17 cellular contexts compared by ENCODE assay signal in genomic region chr16:30764086-30764485, GRCh38. TPM values are rescaled to one million over a fixed set of nuclear protein-coding genes. Genes with fewer than 3 reads are reported as not detected.
DNase-seq lines count a peak whose midpoint lies in the region; ATAC-seq and TF ChIP-seq lines count a peak whose summit lies in the region.
"Had no signal": no experiment of that assay in that cellular context is flagged by ENCODE, and none has a peak within 500 bp of the region (broad histone marks: within the 10 kb centered on the region; RNA-seq: fewer than 3 reads in every experiment).

No MANE protein-coding gene starts in this region.

- H2BK20ac ChIP-seq in H9 (ENCODE audit: low read depth, low read length, poor library complexity, severe bottlenecking): no peak overlapping the region

- no peaks in the 10 kb centered on the region for H3K27me3 Mint-ChIP-seq in T-helper 1 cell treated with Interleukin-12 subunit alpha and Interleukin-12 subunit beta and Interleukin-4 antibody, amounts not matched to agents 30 μg/mL and 1 μg/mL, for 36 hours (ENCODE audit: low read depth)
- no peaks in the 10 kb centered on the region for H3K27me3 Mint-ChIP-seq in H9 (ENCODE audit: low read depth)
- no peaks in the 10 kb centered on the region for H3K27me3 Mint-ChIP-seq in activated naive CD8-positive, alpha-beta T cell treated with anti-CD3 and anti-CD28 coated beads, Interleukin-2, amount 10 ng/mL, durations not matched to agents 7 days and 5 days
- no peaks in the 10 kb centered on the region for H3K27me3 Mint-ChIP-seq in natural killer cell (ENCODE audit: low read depth in 2 of 2)
- H3K27me3 Mint-ChIP-seq: stimulated activated naive CD8-positive, alpha-beta T cell treated with anti-CD3 and anti-CD28 coated beads, Interleukin-15, Interleukin-2, amounts not matched to agents 100 ng/mL and 50 ng/mL, for 24 hours had no signal

- no peak overlapping the region for H2BK5ac ChIP-seq in H9 (ENCODE audit: insufficient read length, low read length)

- H3K4me2 ChIP-seq in H9 (ENCODE audit: insufficient read depth, insufficient read length, low read length): no peak overlapping the region

- H3K18ac ChIP-seq in H9 (ENCODE audit: insufficient read length, low read depth, low read length): no peak overlapping the region

- H3K79me1 ChIP-seq in H9 (ENCODE audit: insufficient read depth, low read depth, low read length, poor library complexity, severe bottlenecking): peaks cover 6% of the 10 kb centered on the region

- ATAC-seq in activated naive CD8-positive, alpha-beta T cell treated with anti-CD3 and anti-CD28 coated beads, Interleukin-2, amount 10 ng/mL, durations not matched to agents 7 days and 5 days (ENCODE audit: low read depth): no peak
- ATAC-seq in natural killer cell (no peak), HG03571 (IDR thresholded peaks at IDR 0.05; ENCODE audit: unreplicated experiment) (no peak)
- ATAC-seq: left lobe of liver had no signal

- peaks cover 22% of the 10 kb centered on the region for H3K4me1 Mint-ChIP-seq in T-helper 1 cell treated with Interleukin-12 subunit alpha and Interleukin-12 subunit beta and Interleukin-4 antibody, amounts not matched to agents 30 μg/mL and 1 μg/mL, for 36 hours (ENCODE audit: low read depth)
- H3K4me1 Mint-ChIP-seq in H9: peaks cover 17 to 18% of the 10 kb centered on the region in 2 experiments
- peaks cover 17% of the 10 kb centered on the region for H3K4me1 Mint-ChIP-seq in activated naive CD8-positive, alpha-beta T cell treated with anti-CD3 and anti-CD28 coated beads, Interleukin-2, amount 10 ng/mL, durations not matched to agents 7 days and 5 days
- peaks cover 43 to 67% of the 10 kb centered on the region in 2 donors for H3K4me1 Mint-ChIP-seq in natural killer cell

- no peaks in the 10 kb centered on the region for H3K9me3 Mint-ChIP-seq in T-helper 1 cell treated with Interleukin-12 subunit alpha and Interleukin-12 subunit beta and Interleukin-4 antibody, amounts not matched to agents 30 μg/mL and 1 μg/mL, for 36 hours
- no peaks in the 10 kb centered on the region for H3K9me3 Mint-ChIP-seq in H9
- H3K9me3 Mint-ChIP-seq in activated naive CD8-positive, alpha-beta T cell treated with anti-CD3 and anti-CD28 coated beads, Interleukin-2, amount 10 ng/mL, durations not matched to agents 7 days and 5 days: no peaks in the 10 kb centered on the region
- H3K9me3 Mint-ChIP-seq in natural killer cell: no peaks in the 10 kb centered on the region
- H3K9me3 Mint-ChIP-seq: stimulated activated naive CD8-positive, alpha-beta T cell treated with anti-CD3 and anti-CD28 coated beads, Interleukin-15, Interleukin-2, amounts not matched to agents 100 ng/mL and 50 ng/mL, for 24 hours had no signal

- no peak overlapping the region for H2BK120ac ChIP-seq in H9 (ENCODE audit: low read depth, low read length, poor library complexity, severe bottlenecking)

- H3K4me3 ChIP-seq in effector memory CD4-positive, alpha-beta T cell (ENCODE audit: insufficient read depth, low read depth, low read length, poor library complexity, severe bottlenecking): no peak overlapping the region
- no peak overlapping the region for H3K4me3 ChIP-seq in H7 (ENCODE audit: insufficient read depth, low read depth, low read length)
- H3K4me3 ChIP-seq: uterus had no signal

- H3K36me3 ChIP-seq in effector memory CD4-positive, alpha-beta T cell (ENCODE audit: control insufficient read depth, insufficient read depth, low read length): peaks cover 57% of the 10 kb centered on the region
- H3K36me3 ChIP-seq in H7 (replicated peaks; ENCODE audit: control insufficient read depth, insufficient read depth, low read length): peaks cover 50% of the 10 kb centered on the region
- H3K36me3 ChIP-seq: uterus had no signal

- H3K14ac ChIP-seq in H9 (ENCODE audit: insufficient read depth, low read length): no peak overlapping the region

- no CpG with 5 or more reads among the region's 11 CpGs for WGBS in H9 (ENCODE audit: extremely low coverage, insufficient read length, low lambda C conversion rate)

- no peak overlapping the region for H2BK12ac ChIP-seq in H9 (ENCODE audit: insufficient read length, low read depth, low read length)

- no peaks in the 10 kb centered on the region for H3K79me2 ChIP-seq in H9 (ENCODE audit: insufficient read depth, low read length)

- no peak overlapping the region for H3K27ac Mint-ChIP-seq in T-helper 1 cell treated with Interleukin-12 subunit alpha and Interleukin-12 subunit beta and Interleukin-4 antibody, amounts not matched to agents 30 μg/mL and 1 μg/mL, for 36 hours
- H3K27ac Mint-ChIP-seq in H9 (no peak overlapping the region), natural killer cell (peak overlapping the region; percentile 92)
- no peak overlapping the region for H3K27ac Mint-ChIP-seq in activated naive CD8-positive, alpha-beta T cell treated with anti-CD3 and anti-CD28 coated beads, Interleukin-2, amount 10 ng/mL, durations not matched to agents 7 days and 5 days

- H3K9ac ChIP-seq in H9 (ENCODE audit: extremely low read depth, insufficient read length, low read length): no peak overlapping the region

- no peak overlapping the region for H3K4ac ChIP-seq in H9 (ENCODE audit: low read depth, low read length)

- no peak overlapping the region for H3K23ac ChIP-seq in H9 (ENCODE audit: insufficient read length, low read depth, low read length)

- H2AK5ac ChIP-seq in H9 (ENCODE audit: insufficient read length, low read length): no peak overlapping the region

- no peak overlapping the region for H2AFZ ChIP-seq in H9 (ENCODE audit: low read length)

- no peak overlapping the region for H3K27ac ChIP-seq in H9 (ENCODE audit: insufficient read length, low read depth, low read length)
- no peak overlapping the region for H3K27ac ChIP-seq in effector memory CD4-positive, alpha-beta T cell (ENCODE audit: insufficient read depth, low read length, poor library complexity, severe bottlenecking)
- H3K27ac ChIP-seq: uterus had no signal

- H3K9me3 ChIP-seq in H9 (ENCODE audit: control insufficient read depth, low read depth, low read length): no peaks in the 10 kb centered on the region
- H3K9me3 ChIP-seq in effector memory CD4-positive, alpha-beta T cell (ENCODE audit: control insufficient read depth, low read length): no peaks in the 10 kb centered on the region
- H3K9me3 ChIP-seq: esophagus squamous epithelium, sigmoid colon, uterus had no signal

- no peak for DNase-seq in T-helper 1 cell
- no peak for DNase-seq in H9
- DNase-seq in activated naive CD8-positive, alpha-beta T cell treated with anti-CD3 and anti-CD28 coated beads, Interleukin-2, amount 10 ng/mL, durations not matched to agents 7 days and 5 days: no peak
- no peak for DNase-seq in natural killer cell
- DNase-seq in effector memory CD4-positive, alpha-beta T cell: no peak
- DNase-seq in H7: no peak
- DNase-seq: 8988T, cortex of kidney, esophagus squamous epithelium, hippocampal formation, SHP77, sigmoid colon, uterus had no signal

- H3K4me1 ChIP-seq in H9 (ENCODE audit: insufficient read depth, low read length): no peaks in the 10 kb centered on the region
- peaks cover 19% of the 10 kb centered on the region for H3K4me1 ChIP-seq in effector memory CD4-positive, alpha-beta T cell (ENCODE audit: control insufficient read depth, insufficient read depth, low read length, poor library complexity, severe bottlenecking)

- no peak overlapping the region for H2BK15ac ChIP-seq in H9 (ENCODE audit: low read depth, low read length)

- POLR2A ChIA-PET in activated naive CD8-positive, alpha-beta T cell treated with anti-CD3 and anti-CD28 coated beads, Interleukin-2, amount 10 ng/mL, durations not matched to agents 7 days and 5 days (lab: Charles Lee): interaction anchor here (1.8 kb wide), 1 partner anchor 11 kb away, joined by 5 read pairs; no protein-coding TSS in a partner anchor

- no peak for TF ChIP-seq CTCF in H9 (conservative IDR thresholded peaks at IDR 0.05)
- no peak for TF ChIP-seq CTCF in natural killer cell (IDR thresholded peaks at IDR 0.05)

- no peaks in the 10 kb centered on the region for H4K20me1 ChIP-seq in H9 (ENCODE audit: control insufficient read depth, insufficient read depth, insufficient read length)

- H3T11ph ChIP-seq in H9 (ENCODE audit: low read length): no peak overlapping the region

- intact Hi-C loops in natural killer cell (cut with micrococcal nuclease): loop anchor here (5.0 to 10.0 kb wide), 2 partner anchors 49 to 158 kb away; partner anchors contain the start of gene FBXL19

- peak overlapping the region; percentile 38 for H3K4me3 Mint-ChIP-seq in T-helper 1 cell treated with Interleukin-12 subunit alpha and Interleukin-12 subunit beta and Interleukin-4 antibody, amounts not matched to agents 30 μg/mL and 1 μg/mL, for 36 hours
- peak overlapping the region; percentile 91 to 97; a peak in 4 of 5 replicates for H3K4me3 Mint-ChIP-seq in H9
- peak overlapping the region; percentile 14 for H3K4me3 Mint-ChIP-seq in activated naive CD8-positive, alpha-beta T cell treated with anti-CD3 and anti-CD28 coated beads, Interleukin-2, amount 10 ng/mL, durations not matched to agents 7 days and 5 days
- peak overlapping the region; percentile 95 for H3K4me3 Mint-ChIP-seq in natural killer cell

- H3K23me2 ChIP-seq in H9 (ENCODE audit: insufficient read length, low read depth, low read length, poor library complexity, severe bottlenecking): peaks cover 20% of the 10 kb centered on the region

- no peaks in the 10 kb centered on the region for H3K27me3 ChIP-seq in H9 (ENCODE audit: insufficient read depth, low read length)
- H3K27me3 ChIP-seq in effector memory CD4-positive, alpha-beta T cell (replicated peaks; ENCODE audit: control insufficient read depth, insufficient read depth, low read length, poor library complexity, severe bottlenecking): no peaks in the 10 kb centered on the region
- H3K27me3 ChIP-seq in H7 (ENCODE audit: control insufficient read depth, insufficient read depth, low read length): no peaks in the 10 kb centered on the region
- H3K27me3 ChIP-seq: esophagus squamous epithelium, sigmoid colon, uterus had no signal

- no peak overlapping the region for H4K91ac ChIP-seq in H9 (ENCODE audit: insufficient read length, low read depth, low read length)

- H4K5ac ChIP-seq in H9 (ENCODE audit: insufficient read length, low read depth, low read length): no peak overlapping the region

- H3K56ac ChIP-seq in H9 (ENCODE audit: insufficient read length, low read depth, low read length): no peak overlapping the region

- peaks cover 32% of the 10 kb centered on the region for H3K36me3 Mint-ChIP-seq in T-helper 1 cell treated with Interleukin-12 subunit alpha and Interleukin-12 subunit beta and Interleukin-4 antibody, amounts not matched to agents 30 μg/mL and 1 μg/mL, for 36 hours (ENCODE audit: low read depth)
- H3K36me3 Mint-ChIP-seq in H9 (ENCODE audit: insufficient read depth in 1 of 3, low read depth in 3 of 3): peaks cover 43 to 72% (median 64%) of the 10 kb centered on the region in 3 experiments
- H3K36me3 Mint-ChIP-seq in activated naive CD8-positive, alpha-beta T cell treated with anti-CD3 and anti-CD28 coated beads, Interleukin-2, amount 10 ng/mL, durations not matched to agents 7 days and 5 days: peaks cover 15% of the 10 kb centered on the region
- H3K36me3 Mint-ChIP-seq in natural killer cell: peaks cover 7% of the 10 kb centered on the region

- H4K8ac ChIP-seq in H9 (replicated peaks; ENCODE audit: insufficient read length, low read depth, low read length): no peak overlapping the region

RNA-seq across cellular contexts. Expression of gene RNF40, which starts 2.0 kb away (rescaled TPM):
- total RNA-seq in H9 (2021) (103 and 106 TPM in 2 replicates), natural killer cell (100 to 1,000 TPM; 153 to 167 (median 161) TPM)
- 100 to 1,000 TPM in 1 of 2 experiments, 10 to 100 TPM in 1; 94.7 to 105 TPM for total RNA-seq in activated naive CD8-positive, alpha-beta T cell treated with anti-CD3 and anti-CD28 coated beads, Interleukin-2, amount 10 ng/mL, durations not matched to agents 7 days and 5 days
- 72.6 and 72.9 TPM in 2 replicates for total RNA-seq in H7 (2014; rRNA removed; shearing (Covaris generic))

RNA-seq across cellular contexts. Expression of gene CFAP119, which starts 2.2 kb away (rescaled TPM):
- total RNA-seq in H9 (2021): 5.4 and 7.4 TPM in 2 replicates
- total RNA-seq in activated naive CD8-positive, alpha-beta T cell treated with anti-CD3 and anti-CD28 coated beads, Interleukin-2, amount 10 ng/mL, durations not matched to agents 7 days and 5 days: 1 to 10 TPM; 4.4 TPM
- total RNA-seq in natural killer cell: 1 to 10 TPM; 3.4 to 5.1 (median 4.9) TPM
- total RNA-seq in H7 (2014; rRNA removed; shearing (Covaris generic)): 1.5 and 2.1 TPM in 2 replicates

RNA-seq across cellular contexts. Expression of gene PHKG2, which starts 15.9 kb away (rescaled TPM):
- total RNA-seq in H9 (2021): 46.6 and 47.9 TPM in 2 replicates
- 10 to 100 TPM; 48.2 to 48.9 TPM for total RNA-seq in activated naive CD8-positive, alpha-beta T cell treated with anti-CD3 and anti-CD28 coated beads, Interleukin-2, amount 10 ng/mL, durations not matched to agents 7 days and 5 days
- total RNA-seq in natural killer cell: 10 to 100 TPM; 50.5 to 86.1 (median 64.8) TPM
- total RNA-seq in H7 (2014; rRNA removed; shearing (Covaris generic)): 27.0 and 32.0 TPM in 2 replicates

RNA-seq across cellular contexts. Expression of gene ZNF629, which starts 22.9 kb away (rescaled TPM):
- total RNA-seq in H9 (2021): 20.0 TPM in 2 replicates
- 1 to 10 TPM; 5.2 to 6.0 TPM for total RNA-seq in activated naive CD8-positive, alpha-beta T cell treated with anti-CD3 and anti-CD28 coated beads, Interleukin-2, amount 10 ng/mL, durations not matched to agents 7 days and 5 days
- total RNA-seq in natural killer cell: 1 to 10 TPM in 2 of 3 donors, under 1 TPM in 1; 0.96 to 1.9 (median 1.8) TPM
- 15.1 and 16.0 TPM in 2 replicates for total RNA-seq in H7 (2014; rRNA removed; shearing (Covaris generic))

Comparison
In these comparisons a context has a peak if more than half of its experiments do, and no peak if none do; other contexts are left out.
1. H3K27ac Mint-ChIP-seq: peak in natural killer cell (2 of 2); none in T-helper 1 cell treated with Interleukin-12 subunit alpha and Interleukin-12 subunit beta and Interleukin-4 antibody, amounts not matched to agents 30 μg/mL and 1 μg/mL, for 36 hours (single experiment), H9 (0 of 3) and activated naive CD8-positive, alpha-beta T cell treated with anti-CD3 and anti-CD28 coated beads, Interleukin-2, amount 10 ng/mL, durations not matched to agents 7 days and 5 days (single experiment).
2. H3K4me3 Mint-ChIP-seq: peak in every context shown above with its lines; median percentile 95 in natural killer cell; 94 in H9; 38 in T-helper 1 cell treated with Interleukin-12 subunit alpha and Interleukin-12 subunit beta and Interleukin-4 antibody, amounts not matched to agents 30 μg/mL and 1 μg/mL, for 36 hours; 14 in activated naive CD8-positive, alpha-beta T cell treated with anti-CD3 and anti-CD28 coated beads, Interleukin-2, amount 10 ng/mL, durations not matched to agents 7 days and 5 days.